ENCODE assay signal across 1 cellular context in genomic region chr12:121203482-121203881, GRCh38.
TF ChIP-seq lines count a peak whose summit lies in the region.

No MANE protein-coding gene starts in this region.

TF ChIP-seq in K562, 482 proteins besides CTCF, POLR2A, EP300 and RAD21 (continued from another document):
- TF ChIP-seq ZNF592 (IDR thresholded peaks at IDR 0.05) (no peak), ZNF197 (CRISPR knock-in tag; IDR thresholded peaks at IDR 0.05; ENCODE audit: low read depth) (no peak), NCOA6 (IDR thresholded peaks at IDR 0.05) (no peak), SNAPC5 (CRISPR knock-in tag; IDR thresholded peaks at IDR 0.05) (no peak), HDAC8 (tag; IDR thresholded peaks at IDR 0.05) (no peak), ZNF174 (CRISPR knock-in tag; IDR thresholded peaks at IDR 0.05) (no peak), ARID1B (IDR thresholded peaks at IDR 0.05) (0 out of 2 replicates have a peak, but pooled peaks have one; percentile 10), TAL1 (IDR thresholded peaks at IDR 0.05) (peak; percentile 29; the same call in 1 of the 2 replicates), SPI1 (IDR thresholded peaks at IDR 0.05; ENCODE audit: borderline replicate concordance, low read depth, low read length) (no peak), ZNF589 (CRISPR knock-in tag; IDR thresholded peaks at IDR 0.05; ENCODE audit: low read depth) (no peak), DEAF1 (CRISPR knock-in tag; IDR thresholded peaks at IDR 0.05) (no peak), PHF21A (IDR thresholded peaks at IDR 0.05; ENCODE audit: borderline replicate concordance, low read depth) (no peak), ZKSCAN3 (CRISPR knock-in tag; IDR thresholded peaks at IDR 0.05) (no peak), HNRNPK (IDR thresholded peaks at IDR 0.05; ENCODE audit: low read depth, low read length, poor library complexity, severe bottlenecking) (no peak), TCF7L2 (IDR thresholded peaks at IDR 0.05; ENCODE audit: low read depth, low read length) (no peak), ESRRA (IDR thresholded peaks at IDR 0.05; ENCODE audit: borderline replicate concordance, low read depth) (0 out of 2 replicates have a peak, but pooled peaks have one; percentile 11), NFIX (CRISPR knock-in tag; IDR thresholded peaks at IDR 0.05; ENCODE audit: low read depth) (no peak), TARDBP (IDR thresholded peaks at IDR 0.05) (no peak), SLC30A9 (CRISPR knock-in tag; IDR thresholded peaks at IDR 0.05) (no peak), ETV6 (IDR thresholded peaks at IDR 0.05; ENCODE audit: borderline replicate concordance in 1 of 2, low read depth in 2 of 2, low read length in 1 of 2) (no peak), ETV6 (CRISPR knock-in tag; IDR thresholded peaks at IDR 0.05; ENCODE audit: borderline replicate concordance) (no peak), TFAP4 (CRISPR knock-in tag; IDR thresholded peaks at IDR 0.05; ENCODE audit: borderline replicate concordance) (peak; percentile 75; the same call in 1 of the 2 replicates), CBFA2T3 (IDR thresholded peaks at IDR 0.05) (peak; percentile 41), ZNF449 (CRISPR knock-in tag; IDR thresholded peaks at IDR 0.05) (no peak), NFYB (IDR thresholded peaks at IDR 0.05; ENCODE audit: extremely low read depth, insufficient read length) (no peak), LEF1 (IDR thresholded peaks at IDR 0.05) (no peak), ELF2 (CRISPR knock-in tag; IDR thresholded peaks at IDR 0.05) (no peak), ZNF655 (CRISPR knock-in tag; IDR thresholded peaks at IDR 0.05) (no peak), ZFP36 (IDR thresholded peaks at IDR 0.05; ENCODE audit: low read depth, low read length, partially characterized antibody) (no peak), SRSF9 (IDR thresholded peaks at IDR 0.05; ENCODE audit: borderline replicate concordance, low read depth, low read length) (no peak), MCM5 (IDR thresholded peaks at IDR 0.05; ENCODE audit: low read depth) (no peak), CTBP1 (IDR thresholded peaks at IDR 0.05; ENCODE audit: borderline replicate concordance) (0 out of 2 replicates have a peak, but pooled peaks have one; percentile 36)
- TF ChIP-seq, protein P1, sequence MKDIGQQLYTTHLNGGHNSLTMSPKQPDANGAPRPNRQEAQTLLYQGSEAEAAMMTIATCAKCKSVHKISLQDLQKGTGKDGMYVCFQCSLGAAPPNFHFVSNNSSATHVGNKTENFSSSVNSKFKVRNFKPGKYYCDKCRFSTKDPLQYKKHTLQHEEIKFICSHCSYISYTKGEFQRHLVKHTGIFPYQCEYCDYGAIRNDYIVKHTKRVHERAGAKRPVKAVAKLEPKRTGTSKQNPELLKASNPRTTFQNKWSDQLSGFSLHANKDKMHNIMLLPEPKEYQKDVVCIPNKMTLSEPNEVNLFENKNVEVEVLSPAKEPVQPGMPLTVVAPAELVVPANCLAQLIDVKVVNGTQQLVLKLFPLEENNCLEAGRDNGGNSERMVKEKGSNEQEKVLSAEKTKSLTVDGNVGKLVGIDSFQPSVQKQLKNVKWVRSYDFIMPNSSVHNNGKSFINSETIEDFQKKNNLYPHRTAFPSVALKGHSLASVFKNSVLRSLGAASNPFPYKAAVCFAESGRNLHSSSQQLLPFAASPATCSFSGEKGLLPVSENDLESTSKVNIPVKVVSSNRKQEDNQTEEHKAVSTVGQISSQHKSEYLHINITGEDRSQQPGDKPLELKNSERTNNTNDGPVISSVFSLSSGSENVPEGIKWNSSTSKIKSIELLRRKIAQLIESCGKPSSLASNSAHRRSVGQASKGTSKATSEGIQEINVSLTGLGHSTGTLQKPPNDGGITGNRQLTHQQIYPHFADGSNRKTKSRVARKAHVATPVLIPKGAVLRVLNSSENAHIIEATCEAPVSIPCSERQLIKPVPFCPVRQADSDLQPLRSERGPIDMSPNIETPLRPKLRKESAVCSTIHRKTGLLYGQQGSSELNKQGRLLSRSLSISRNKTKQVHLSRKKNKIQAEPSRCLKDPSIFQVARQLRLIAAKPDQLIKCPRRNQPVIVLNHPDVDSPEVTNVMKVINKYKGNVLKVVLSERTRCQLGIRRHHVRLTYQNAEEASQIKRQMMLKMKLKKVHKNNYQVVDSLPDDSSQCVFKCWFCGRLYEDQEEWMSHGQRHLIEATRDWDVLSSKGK (CRISPR knock-in tag; IDR thresholded peaks at IDR 0.05), result no peak
- TF ChIP-seq, protein P2, sequence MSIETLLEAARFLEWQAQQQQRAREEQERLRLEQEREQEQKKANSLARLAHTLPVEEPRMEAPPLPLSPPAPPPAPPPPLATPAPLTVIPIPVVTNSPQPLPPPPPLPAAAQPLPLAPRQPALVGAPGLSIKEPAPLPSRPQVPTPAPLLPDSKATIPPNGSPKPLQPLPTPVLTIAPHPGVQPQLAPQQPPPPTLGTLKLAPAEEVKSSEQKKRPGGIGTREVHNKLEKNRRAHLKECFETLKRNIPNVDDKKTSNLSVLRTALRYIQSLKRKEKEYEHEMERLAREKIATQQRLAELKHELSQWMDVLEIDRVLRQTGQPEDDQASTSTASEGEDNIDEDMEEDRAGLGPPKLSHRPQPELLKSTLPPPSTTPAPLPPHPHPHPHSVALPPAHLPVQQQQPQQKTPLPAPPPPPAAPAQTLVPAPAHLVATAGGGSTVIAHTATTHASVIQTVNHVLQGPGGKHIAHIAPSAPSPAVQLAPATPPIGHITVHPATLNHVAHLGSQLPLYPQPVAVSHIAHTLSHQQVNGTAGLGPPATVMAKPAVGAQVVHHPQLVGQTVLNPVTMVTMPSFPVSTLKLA (conservative IDR thresholded peaks at IDR 0.05), result no peak
